Comparison of ENCODE assay signal across 8 cellular contexts in the genomic region with DNA sequence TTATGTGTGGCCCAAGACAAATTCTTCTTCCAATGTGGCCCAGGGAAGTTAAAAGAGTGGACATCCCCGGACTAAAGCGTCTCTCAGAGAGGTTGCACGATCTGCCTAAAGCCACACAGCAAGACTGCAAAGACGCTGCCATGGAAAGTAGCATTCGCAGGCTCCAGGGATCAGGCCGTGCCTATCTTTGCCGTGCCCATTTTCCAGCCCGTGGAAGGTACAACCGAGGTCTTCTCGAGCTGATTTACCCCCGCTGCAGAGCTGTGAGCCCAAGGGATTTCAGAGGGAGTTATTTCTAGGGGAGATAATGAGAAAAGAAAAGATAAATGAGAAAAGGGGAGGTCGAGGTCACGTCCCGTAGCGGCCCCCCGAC. TPM values are rescaled to one million over a fixed set of nuclear protein-coding genes. Genes with fewer than 3 reads are reported as not detected.
A peak's percentile ranks its signal among the peaks of the same experiment; 100 is the strongest.
DNase-seq lines count a peak whose midpoint lies in the region; ATAC-seq and TF ChIP-seq lines count a peak whose summit lies in the region.

No MANE protein-coding gene starts in this region.

- intact Hi-C loops in sigmoid colon (cut with DNase I), result loop anchor here (1.0 to 5.0 kb wide), 3 partner anchors 13 to 190 kb away; a partner anchor contains a TSS

- H3K27ac Mint-ChIP-seq in T-cell, result peak overlapping the region; percentile 73 to 74

- no peak for TF ChIP-seq CTCF in GM12865 (IDR thresholded peaks at IDR 0.05; ENCODE audit: insufficient read depth, low read depth, low read length, missing control alignments)
- TF ChIP-seq CTCF in fibroblast of pulmonary artery (IDR thresholded peaks at IDR 0.05; ENCODE audit: low read length, missing control alignments), result no peak
- no peak for TF ChIP-seq CTCF in sigmoid colon (IDR thresholded peaks at IDR 0.05)

- DNase-seq in GM12865 (ENCODE audit: low read depth) (no peak), T-cell (no peak), fibroblast of pulmonary artery (ENCODE audit: low read depth) (no peak), sigmoid colon (no peak), DMS53 treated with DMSO at 0.1 percent for 48 hours (lab: John Stamatoyannopoulos, UW; ENCODE audit: unreplicated experiment) (no peak), SW480 (ENCODE audit: low spot score) (no peak)
- DNase-seq in effector CD4-positive, alpha-beta T cell, result no peak
- no peak for DNase-seq in activated CD4-positive, alpha-beta T cell treated with anti-CD3 and anti-CD28 coated beads, Interleukin-2, amount 50 U/mL, for 4 hours

- no peaks in the 10 kb centered on the region for H3K9me3 Mint-ChIP-seq in T-cell

- no peak for ATAC-seq in T-cell (replicated peaks in 1 of 4)

- no peaks in the 10 kb centered on the region for H3K36me3 Mint-ChIP-seq in T-cell

- peak overlapping the region; percentile 79 to 86 (median 83) for H3K4me3 Mint-ChIP-seq in T-cell

- no peaks in the 10 kb centered on the region for H3K9me3 ChIP-seq in sigmoid colon

- TF ChIP-seq EP300 in sigmoid colon (IDR thresholded peaks at IDR 0.05), result no peak

- 12 to 40% methylated on average over 16 of the region's 16 CpGs for WGBS in sigmoid colon, 2 donors

- H3K27ac ChIP-seq in sigmoid colon, result peak overlapping the region in 3 of 4 donors; percentile 62 to 79 (median 70)

- no peak for TF ChIP-seq POLR2A in sigmoid colon (IDR thresholded peaks at IDR 0.05)

- H3K36me3 ChIP-seq in sigmoid colon, result no peaks in the 10 kb centered on the region

- H3K4me3 ChIP-seq in GM12865 (ENCODE audit: low read depth, low read length) (peak overlapping the region; percentile 46), fibroblast of pulmonary artery (replicated peaks; ENCODE audit: low read depth, low read length) (peak overlapping the region; percentile 69), sigmoid colon (peak overlapping the region; percentile 25 to 73 (median 64))

- CTCF ChIA-PET in T-cell (lab: Charles Lee), result interaction anchor here (0.5 to 1.9 kb wide), 7 partner anchors 10 to 360 kb away, joined by 3 to 6 read pairs (median 5); a partner anchor contains a TSS

- no peaks in the 10 kb centered on the region for H3K27me3 ChIP-seq in sigmoid colon

- peaks cover 0 to 22% (median 19%) of the 10 kb centered on the region in 4 donors for H3K4me1 ChIP-seq in sigmoid colon

- POLR2A ChIA-PET in T-cell (lab: Charles Lee), result interaction anchor here in 1 of 2 donors (0.5 kb wide), 1 partner anchor 64 kb away, joined by 3 read pairs; no protein-coding TSS in a partner anchor

- peaks cover 22 to 25% (median 24%) of the 10 kb centered on the region in 3 donors for H3K4me1 Mint-ChIP-seq in T-cell

- H3K27me3 Mint-ChIP-seq in T-cell, result no peaks in the 10 kb centered on the region

RNA-seq across cellular contexts. Expression of a gene that starts 1.0 kb away (rescaled TPM):
- total RNA-seq in T-cell (1 to 10 TPM in 2 of 5 donors, under 1 TPM in 3; 0.50 to 1.4 (median 0.99) TPM), sigmoid colon (1 to 10 TPM; 1.1 to 1.5 (median 1.4) TPM)
- 1 to 10 TPM in 1 of 3 donors, under 1 TPM in 1, not detected in 1; 0.23 to 1.6 TPM for polyA plus RNA-seq in sigmoid colon

RNA-seq across cellular contexts. Expression of a gene that starts 3.7 kb away (rescaled TPM):
- total RNA-seq in T-cell (100 to 1,000 TPM in 4 of 5 donors, 10 to 100 TPM in 1; 85.2 to 160 (median 148) TPM), sigmoid colon (10 to 100 TPM; 24.4 to 31.6 (median 28.5) TPM)
- 10 to 100 TPM; 46.8 to 53.5 (median 51.1) TPM for polyA plus RNA-seq in sigmoid colon

RNA-seq across cellular contexts. Expression of a gene that starts 18.7 kb away (rescaled TPM):
- 1 to 10 TPM; 1.3 to 4.0 (median 3.3) TPM for total RNA-seq in T-cell
- under 1 TPM in 1 of 4 donors, not detected in 3; 0.95 TPM for total RNA-seq in sigmoid colon
- under 1 TPM in 1 of 3 donors, not detected in 2; 0.63 TPM for polyA plus RNA-seq in sigmoid colon

RNA-seq across cellular contexts. Expression of a gene that starts 46.4 kb away (rescaled TPM):
- 100 to 1,000 TPM in 2 of 5 donors, 10 to 100 TPM in 3; 32.8 to 117 (median 98.6) TPM for total RNA-seq in T-cell
- 10 to 100 TPM; 17.4 to 42.6 (median 35.2) TPM for total RNA-seq in sigmoid colon
- 10 to 100 TPM; 28.2 to 45.5 (median 31.4) TPM for polyA plus RNA-seq in sigmoid colon

RNA-seq across cellular contexts. Expression of a gene that starts 53.1 kb away (rescaled TPM):
- total RNA-seq in T-cell, result 10 to 100 TPM; 50.6 to 63.2 (median 60.3) TPM
- total RNA-seq in sigmoid colon, result 10 to 100 TPM; 20.0 to 29.7 (median 25.5) TPM
- 10 to 100 TPM; 18.0 to 32.1 (median 19.7) TPM for polyA plus RNA-seq in sigmoid colon
